1 cellular context compared by ENCODE assay signal in the genomic region with DNA sequence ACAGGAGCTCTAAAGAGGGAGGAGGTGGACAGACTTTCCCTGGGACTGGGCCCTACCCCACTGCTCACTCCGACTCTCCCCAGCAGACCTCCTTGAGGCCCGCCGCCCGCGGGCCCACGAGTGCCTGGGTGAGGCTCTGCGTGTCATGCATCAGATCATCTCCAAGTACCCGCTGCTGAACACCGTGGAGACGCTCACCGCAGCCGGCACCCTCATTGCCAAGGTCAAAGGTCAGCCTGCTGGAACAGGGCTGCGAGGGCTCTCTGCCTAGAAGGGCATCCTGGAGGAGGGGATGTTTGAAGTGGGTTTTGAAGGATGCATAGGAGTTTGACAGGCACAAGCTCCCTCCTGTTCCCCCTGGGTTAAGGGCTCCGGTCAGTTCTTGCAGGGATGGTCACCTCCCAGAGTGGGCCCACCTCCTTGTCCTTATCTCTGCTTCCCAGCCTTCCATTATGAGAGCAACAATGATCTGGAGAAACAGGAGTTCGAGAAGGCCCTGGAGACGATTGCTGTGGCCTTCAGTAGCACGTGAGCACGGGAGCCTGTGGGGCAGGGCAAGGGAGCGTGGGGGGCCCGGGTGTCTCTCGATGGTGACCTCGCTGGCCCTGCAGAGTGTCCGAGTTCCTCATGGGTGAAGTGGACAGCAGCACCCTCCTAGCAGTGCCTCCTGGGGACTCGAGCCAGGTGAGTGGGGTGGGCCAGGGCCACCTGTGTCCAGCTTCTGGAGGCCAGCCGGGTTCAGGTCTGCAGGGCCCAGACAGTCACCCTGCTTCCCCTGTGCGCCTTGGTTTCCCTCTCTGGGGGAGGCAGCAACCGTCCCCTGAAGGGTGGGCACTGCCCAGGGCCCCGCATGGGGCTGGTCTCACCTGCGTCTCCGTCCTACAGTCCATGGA.
TF ChIP-seq lines count a peak whose summit lies in the region.

No MANE protein-coding gene starts in this region.

TF ChIP-seq in K562, 482 proteins besides CTCF, POLR2A, EP300 and RAD21 (continued from another document and continues in another):
- TF ChIP-seq, protein P1, sequence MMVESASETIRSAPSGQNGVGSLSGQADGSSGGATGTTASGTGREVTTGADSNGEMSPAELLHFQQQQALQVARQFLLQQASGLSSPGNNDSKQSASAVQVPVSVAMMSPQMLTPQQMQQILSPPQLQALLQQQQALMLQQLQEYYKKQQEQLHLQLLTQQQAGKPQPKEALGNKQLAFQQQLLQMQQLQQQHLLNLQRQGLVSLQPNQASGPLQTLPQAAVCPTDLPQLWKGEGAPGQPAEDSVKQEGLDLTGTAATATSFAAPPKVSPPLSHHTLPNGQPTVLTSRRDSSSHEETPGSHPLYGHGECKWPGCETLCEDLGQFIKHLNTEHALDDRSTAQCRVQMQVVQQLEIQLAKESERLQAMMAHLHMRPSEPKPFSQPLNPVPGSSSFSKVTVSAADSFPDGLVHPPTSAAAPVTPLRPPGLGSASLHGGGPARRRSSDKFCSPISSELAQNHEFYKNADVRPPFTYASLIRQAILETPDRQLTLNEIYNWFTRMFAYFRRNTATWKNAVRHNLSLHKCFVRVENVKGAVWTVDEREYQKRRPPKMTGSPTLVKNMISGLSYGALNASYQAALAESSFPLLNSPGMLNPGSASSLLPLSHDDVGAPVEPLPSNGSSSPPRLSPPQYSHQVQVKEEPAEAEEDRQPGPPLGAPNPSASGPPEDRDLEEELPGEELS (CRISPR knock-in tag; IDR thresholded peaks at IDR 0.05; ENCODE audit: borderline replicate concordance) = no peak
- TF ChIP-seq NRF1 (conservative IDR thresholded peaks at IDR 0.05 in 1 of 2, IDR thresholded peaks at IDR 0.05 in 1 of 2) (no peak), SMARCA5 (IDR thresholded peaks at IDR 0.05) (no peak), CREB1 (IDR thresholded peaks at IDR 0.05) (no peak), CREB1 (CRISPR knock-in tag; IDR thresholded peaks at IDR 0.05) (no peak), DMBX1 (CRISPR knock-in tag; IDR thresholded peaks at IDR 0.05; ENCODE audit: borderline replicate concordance) (0 out of 2 replicates have a peak, but pooled peaks have one; percentile 25), CREM (IDR thresholded peaks at IDR 0.05; ENCODE audit: low read depth) (no peak), KLF6 (CRISPR knock-in tag; IDR thresholded peaks at IDR 0.05; ENCODE audit: borderline replicate concordance) (no peak), HSF4 (CRISPR knock-in tag; IDR thresholded peaks at IDR 0.05; ENCODE audit: borderline replicate concordance) (no peak), RBBP5 (IDR thresholded peaks at IDR 0.05; ENCODE audit: borderline replicate concordance, insufficient read depth, low read length, poor library complexity, severe bottlenecking) (peak; percentile 23), ZNF79 (CRISPR knock-in tag; IDR thresholded peaks at IDR 0.05; ENCODE audit: low read depth) (no peak), ZNF282 (CRISPR knock-in tag; IDR thresholded peaks at IDR 0.05) (no peak), SREBF2 (CRISPR knock-in tag; IDR thresholded peaks at IDR 0.05) (no peak), PHB (CRISPR knock-in tag; IDR thresholded peaks at IDR 0.05) (no peak), SMARCE1 (IDR thresholded peaks at IDR 0.05) (peak; percentile 65), SIRT6 (IDR thresholded peaks at IDR 0.05; ENCODE audit: low read depth, low read length) (no peak), RFX7 (CRISPR knock-in tag; IDR thresholded peaks at IDR 0.05) (no peak), KAT2B (IDR thresholded peaks at IDR 0.05; ENCODE audit: low read depth, low read length) (no peak), HNRNPUL1 (IDR thresholded peaks at IDR 0.05; ENCODE audit: low read length) (no peak), XRCC3 (IDR thresholded peaks at IDR 0.05) (no peak), ZNF384 (IDR thresholded peaks at IDR 0.05; ENCODE audit: low read depth, low read length) (no peak), ZFP30 (CRISPR knock-in tag; IDR thresholded peaks at IDR 0.05; ENCODE audit: borderline replicate concordance) (no peak), NR4A1 (CRISPR knock-in tag; IDR thresholded peaks at IDR 0.05) (0 out of 2 replicates have a peak, but pooled peaks have one; percentile 8), NR4A1 (tag; IDR thresholded peaks at IDR 0.05) (no peak), PTRF (tag; IDR thresholded peaks at IDR 0.05) (no peak), NBN (IDR thresholded peaks at IDR 0.05; ENCODE audit: low read depth) (no peak), ZNF444 (CRISPR knock-in tag; IDR thresholded peaks at IDR 0.05) (no peak), PCBP1 (IDR thresholded peaks at IDR 0.05; ENCODE audit: low read depth, low read length, poor library complexity, severe bottlenecking) (no peak), LARP7 (IDR thresholded peaks at IDR 0.05) (no peak)
- TF ChIP-seq, protein P2, sequence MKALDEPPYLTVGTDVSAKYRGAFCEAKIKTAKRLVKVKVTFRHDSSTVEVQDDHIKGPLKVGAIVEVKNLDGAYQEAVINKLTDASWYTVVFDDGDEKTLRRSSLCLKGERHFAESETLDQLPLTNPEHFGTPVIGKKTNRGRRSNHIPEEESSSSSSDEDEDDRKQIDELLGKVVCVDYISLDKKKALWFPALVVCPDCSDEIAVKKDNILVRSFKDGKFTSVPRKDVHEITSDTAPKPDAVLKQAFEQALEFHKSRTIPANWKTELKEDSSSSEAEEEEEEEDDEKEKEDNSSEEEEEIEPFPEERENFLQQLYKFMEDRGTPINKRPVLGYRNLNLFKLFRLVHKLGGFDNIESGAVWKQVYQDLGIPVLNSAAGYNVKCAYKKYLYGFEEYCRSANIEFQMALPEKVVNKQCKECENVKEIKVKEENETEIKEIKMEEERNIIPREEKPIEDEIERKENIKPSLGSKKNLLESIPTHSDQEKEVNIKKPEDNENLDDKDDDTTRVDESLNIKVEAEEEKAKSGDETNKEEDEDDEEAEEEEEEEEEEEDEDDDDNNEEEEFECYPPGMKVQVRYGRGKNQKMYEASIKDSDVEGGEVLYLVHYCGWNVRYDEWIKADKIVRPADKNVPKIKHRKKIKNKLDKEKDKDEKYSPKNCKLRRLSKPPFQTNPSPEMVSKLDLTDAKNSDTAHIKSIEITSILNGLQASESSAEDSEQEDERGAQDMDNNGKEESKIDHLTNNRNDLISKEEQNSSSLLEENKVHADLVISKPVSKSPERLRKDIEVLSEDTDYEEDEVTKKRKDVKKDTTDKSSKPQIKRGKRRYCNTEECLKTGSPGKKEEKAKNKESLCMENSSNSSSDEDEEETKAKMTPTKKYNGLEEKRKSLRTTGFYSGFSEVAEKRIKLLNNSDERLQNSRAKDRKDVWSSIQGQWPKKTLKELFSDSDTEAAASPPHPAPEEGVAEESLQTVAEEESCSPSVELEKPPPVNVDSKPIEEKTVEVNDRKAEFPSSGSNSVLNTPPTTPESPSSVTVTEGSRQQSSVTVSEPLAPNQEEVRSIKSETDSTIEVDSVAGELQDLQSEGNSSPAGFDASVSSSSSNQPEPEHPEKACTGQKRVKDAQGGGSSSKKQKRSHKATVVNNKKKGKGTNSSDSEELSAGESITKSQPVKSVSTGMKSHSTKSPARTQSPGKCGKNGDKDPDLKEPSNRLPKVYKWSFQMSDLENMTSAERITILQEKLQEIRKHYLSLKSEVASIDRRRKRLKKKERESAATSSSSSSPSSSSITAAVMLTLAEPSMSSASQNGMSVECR (CRISPR knock-in tag; IDR thresholded peaks at IDR 0.05) = no peak
- TF ChIP-seq, protein P3, sequence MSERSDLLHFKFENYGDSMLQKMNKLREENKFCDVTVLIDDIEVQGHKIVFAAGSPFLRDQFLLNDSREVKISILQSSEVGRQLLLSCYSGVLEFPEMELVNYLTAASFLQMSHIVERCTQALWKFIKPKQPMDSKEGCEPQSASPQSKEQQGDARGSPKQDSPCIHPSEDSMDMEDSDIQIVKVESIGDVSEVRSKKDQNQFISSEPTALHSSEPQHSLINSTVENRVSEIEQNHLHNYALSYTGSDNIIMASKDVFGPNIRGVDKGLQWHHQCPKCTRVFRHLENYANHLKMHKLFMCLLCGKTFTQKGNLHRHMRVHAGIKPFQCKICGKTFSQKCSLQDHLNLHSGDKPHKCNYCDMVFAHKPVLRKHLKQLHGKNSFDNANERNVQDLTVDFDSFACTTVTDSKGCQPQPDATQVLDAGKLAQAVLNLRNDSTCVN (CRISPR knock-in tag; IDR thresholded peaks at IDR 0.05) = no peak
- TF ChIP-seq, protein P4, sequence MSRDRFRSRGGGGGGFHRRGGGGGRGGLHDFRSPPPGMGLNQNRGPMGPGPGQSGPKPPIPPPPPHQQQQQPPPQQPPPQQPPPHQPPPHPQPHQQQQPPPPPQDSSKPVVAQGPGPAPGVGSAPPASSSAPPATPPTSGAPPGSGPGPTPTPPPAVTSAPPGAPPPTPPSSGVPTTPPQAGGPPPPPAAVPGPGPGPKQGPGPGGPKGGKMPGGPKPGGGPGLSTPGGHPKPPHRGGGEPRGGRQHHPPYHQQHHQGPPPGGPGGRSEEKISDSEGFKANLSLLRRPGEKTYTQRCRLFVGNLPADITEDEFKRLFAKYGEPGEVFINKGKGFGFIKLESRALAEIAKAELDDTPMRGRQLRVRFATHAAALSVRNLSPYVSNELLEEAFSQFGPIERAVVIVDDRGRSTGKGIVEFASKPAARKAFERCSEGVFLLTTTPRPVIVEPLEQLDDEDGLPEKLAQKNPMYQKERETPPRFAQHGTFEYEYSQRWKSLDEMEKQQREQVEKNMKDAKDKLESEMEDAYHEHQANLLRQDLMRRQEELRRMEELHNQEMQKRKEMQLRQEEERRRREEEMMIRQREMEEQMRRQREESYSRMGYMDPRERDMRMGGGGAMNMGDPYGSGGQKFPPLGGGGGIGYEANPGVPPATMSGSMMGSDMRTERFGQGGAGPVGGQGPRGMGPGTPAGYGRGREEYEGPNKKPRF (IDR thresholded peaks at IDR 0.05; ENCODE audit: low read depth, low read length) = no peak
- TF ChIP-seq, protein P5, sequence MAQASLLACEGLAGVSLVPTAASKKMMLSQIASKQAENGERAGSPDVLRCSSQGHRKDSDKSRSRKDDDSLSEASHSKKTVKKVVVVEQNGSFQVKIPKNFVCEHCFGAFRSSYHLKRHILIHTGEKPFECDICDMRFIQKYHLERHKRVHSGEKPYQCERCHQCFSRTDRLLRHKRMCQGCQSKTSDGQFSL (CRISPR knock-in tag; IDR thresholded peaks at IDR 0.05) = peak; percentile 20; the same call in 1 of the 2 replicates
- TF ChIP-seq, protein P5 (tag; IDR thresholded peaks at IDR 0.05) = no peak
- TF ChIP-seq, protein P6, sequence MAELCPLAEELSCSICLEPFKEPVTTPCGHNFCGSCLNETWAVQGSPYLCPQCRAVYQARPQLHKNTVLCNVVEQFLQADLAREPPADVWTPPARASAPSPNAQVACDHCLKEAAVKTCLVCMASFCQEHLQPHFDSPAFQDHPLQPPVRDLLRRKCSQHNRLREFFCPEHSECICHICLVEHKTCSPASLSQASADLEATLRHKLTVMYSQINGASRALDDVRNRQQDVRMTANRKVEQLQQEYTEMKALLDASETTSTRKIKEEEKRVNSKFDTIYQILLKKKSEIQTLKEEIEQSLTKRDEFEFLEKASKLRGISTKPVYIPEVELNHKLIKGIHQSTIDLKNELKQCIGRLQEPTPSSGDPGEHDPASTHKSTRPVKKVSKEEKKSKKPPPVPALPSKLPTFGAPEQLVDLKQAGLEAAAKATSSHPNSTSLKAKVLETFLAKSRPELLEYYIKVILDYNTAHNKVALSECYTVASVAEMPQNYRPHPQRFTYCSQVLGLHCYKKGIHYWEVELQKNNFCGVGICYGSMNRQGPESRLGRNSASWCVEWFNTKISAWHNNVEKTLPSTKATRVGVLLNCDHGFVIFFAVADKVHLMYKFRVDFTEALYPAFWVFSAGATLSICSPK (IDR thresholded peaks at IDR 0.05; ENCODE audit: borderline replicate concordance) = no peak
- TF ChIP-seq, protein P7, sequence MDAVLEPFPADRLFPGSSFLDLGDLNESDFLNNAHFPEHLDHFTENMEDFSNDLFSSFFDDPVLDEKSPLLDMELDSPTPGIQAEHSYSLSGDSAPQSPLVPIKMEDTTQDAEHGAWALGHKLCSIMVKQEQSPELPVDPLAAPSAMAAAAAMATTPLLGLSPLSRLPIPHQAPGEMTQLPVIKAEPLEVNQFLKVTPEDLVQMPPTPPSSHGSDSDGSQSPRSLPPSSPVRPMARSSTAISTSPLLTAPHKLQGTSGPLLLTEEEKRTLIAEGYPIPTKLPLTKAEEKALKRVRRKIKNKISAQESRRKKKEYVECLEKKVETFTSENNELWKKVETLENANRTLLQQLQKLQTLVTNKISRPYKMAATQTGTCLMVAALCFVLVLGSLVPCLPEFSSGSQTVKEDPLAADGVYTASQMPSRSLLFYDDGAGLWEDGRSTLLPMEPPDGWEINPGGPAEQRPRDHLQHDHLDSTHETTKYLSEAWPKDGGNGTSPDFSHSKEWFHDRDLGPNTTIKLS (IDR thresholded peaks at IDR 0.05; ENCODE audit: borderline replicate concordance, low read depth) = no peak
- TF ChIP-seq, protein P8, sequence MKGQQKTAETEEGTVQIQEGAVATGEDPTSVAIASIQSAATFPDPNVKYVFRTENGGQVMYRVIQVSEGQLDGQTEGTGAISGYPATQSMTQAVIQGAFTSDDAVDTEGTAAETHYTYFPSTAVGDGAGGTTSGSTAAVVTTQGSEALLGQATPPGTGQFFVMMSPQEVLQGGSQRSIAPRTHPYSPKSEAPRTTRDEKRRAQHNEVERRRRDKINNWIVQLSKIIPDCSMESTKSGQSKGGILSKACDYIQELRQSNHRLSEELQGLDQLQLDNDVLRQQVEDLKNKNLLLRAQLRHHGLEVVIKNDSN (CRISPR knock-in tag; IDR thresholded peaks at IDR 0.05) = peak; percentile 69
- TF ChIP-seq, protein P9, sequence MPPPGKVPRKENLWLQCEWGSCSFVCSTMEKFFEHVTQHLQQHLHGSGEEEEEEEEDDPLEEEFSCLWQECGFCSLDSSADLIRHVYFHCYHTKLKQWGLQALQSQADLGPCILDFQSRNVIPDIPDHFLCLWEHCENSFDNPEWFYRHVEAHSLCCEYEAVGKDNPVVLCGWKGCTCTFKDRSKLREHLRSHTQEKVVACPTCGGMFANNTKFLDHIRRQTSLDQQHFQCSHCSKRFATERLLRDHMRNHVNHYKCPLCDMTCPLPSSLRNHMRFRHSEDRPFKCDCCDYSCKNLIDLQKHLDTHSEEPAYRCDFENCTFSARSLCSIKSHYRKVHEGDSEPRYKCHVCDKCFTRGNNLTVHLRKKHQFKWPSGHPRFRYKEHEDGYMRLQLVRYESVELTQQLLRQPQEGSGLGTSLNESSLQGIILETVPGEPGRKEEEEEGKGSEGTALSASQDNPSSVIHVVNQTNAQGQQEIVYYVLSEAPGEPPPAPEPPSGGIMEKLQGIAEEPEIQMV (tag; conservative IDR thresholded peaks at IDR 0.05; ENCODE audit: low read depth) = no peak
- TF ChIP-seq, protein P10, sequence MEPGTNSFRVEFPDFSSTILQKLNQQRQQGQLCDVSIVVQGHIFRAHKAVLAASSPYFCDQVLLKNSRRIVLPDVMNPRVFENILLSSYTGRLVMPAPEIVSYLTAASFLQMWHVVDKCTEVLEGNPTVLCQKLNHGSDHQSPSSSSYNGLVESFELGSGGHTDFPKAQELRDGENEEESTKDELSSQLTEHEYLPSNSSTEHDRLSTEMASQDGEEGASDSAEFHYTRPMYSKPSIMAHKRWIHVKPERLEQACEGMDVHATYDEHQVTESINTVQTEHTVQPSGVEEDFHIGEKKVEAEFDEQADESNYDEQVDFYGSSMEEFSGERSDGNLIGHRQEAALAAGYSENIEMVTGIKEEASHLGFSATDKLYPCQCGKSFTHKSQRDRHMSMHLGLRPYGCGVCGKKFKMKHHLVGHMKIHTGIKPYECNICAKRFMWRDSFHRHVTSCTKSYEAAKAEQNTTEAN (CRISPR knock-in tag; IDR thresholded peaks at IDR 0.05) = no peak
